Comparison of ENCODE assay signal across 9 cellular contexts in the genomic region with DNA sequence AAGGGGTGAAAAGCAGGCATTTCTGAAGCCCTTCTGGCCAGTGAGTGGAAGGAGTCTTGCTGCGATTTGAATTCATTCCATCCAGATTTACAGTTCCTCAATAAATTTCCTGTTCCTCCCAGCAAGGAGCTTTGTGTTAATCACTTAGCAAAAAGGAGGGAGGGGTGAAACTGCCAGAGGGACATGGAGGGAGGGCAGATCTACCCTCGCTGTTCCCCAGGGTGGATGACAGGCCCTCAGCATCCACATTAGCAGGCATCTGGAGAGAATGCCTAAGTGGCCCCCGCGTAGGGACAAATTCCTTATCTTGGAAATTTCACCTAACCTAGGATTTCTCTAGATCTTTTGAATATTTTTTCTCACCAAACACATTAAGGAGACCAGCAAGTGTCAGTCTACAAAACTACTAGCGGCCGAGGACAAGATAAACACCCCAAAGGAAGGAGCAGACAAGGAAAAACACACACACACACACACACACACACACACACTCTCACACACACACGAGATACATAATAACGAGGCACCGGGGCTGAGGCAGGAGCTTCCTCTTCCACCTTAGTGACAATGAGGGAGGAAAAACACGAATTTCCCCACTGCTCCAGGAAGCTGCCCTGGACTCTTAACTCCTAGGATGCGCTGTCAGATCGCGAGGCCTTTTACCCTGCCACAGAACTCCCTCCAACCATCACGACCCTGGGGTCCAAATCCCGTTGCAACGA. TPM values are rescaled to one million over a fixed set of nuclear protein-coding genes. Genes with fewer than 3 reads are reported as not detected.
DNase-seq lines count a peak whose midpoint lies in the region; ATAC-seq and TF ChIP-seq lines count a peak whose summit lies in the region.
"Had no signal": no experiment of that assay in that cellular context is flagged by ENCODE, and none has a peak within 500 bp of the region (broad histone marks: within the 10 kb centered on the region; RNA-seq: fewer than 3 reads in every experiment).

No MANE protein-coding gene starts in this region.

- H3K9ac ChIP-seq in neural cell (ENCODE audit: low read length): peak overlapping the region; percentile 95

- H3K79me2 ChIP-seq in neural cell (replicated peaks; ENCODE audit: insufficient read depth, low read length): peaks cover 17% of the 10 kb centered on the region

- peaks cover 68% of the 10 kb centered on the region for H3K4me1 Mint-ChIP-seq in activated naive CD4-positive, alpha-beta T cell treated with anti-CD3 and anti-CD28 coated beads, Interleukin-2, amount 10 ng/mL, durations not matched to agents 7 days and 5 days

- H3K4me3 Mint-ChIP-seq in activated naive CD4-positive, alpha-beta T cell treated with anti-CD3 and anti-CD28 coated beads, Interleukin-2, amount 10 ng/mL, durations not matched to agents 7 days and 5 days: peak overlapping the region; percentile 97

- CTCF ChIA-PET in activated naive CD4-positive, alpha-beta T cell treated with anti-CD3 and anti-CD28 coated beads, Interleukin-2, amount 10 ng/mL, durations not matched to agents 7 days and 5 days (lab: Charles Lee): interaction anchor here (1.0 to 3.0 kb wide), 5 partner anchors 11 to 47 kb away, joined by 3 to 18 read pairs (median 6); no protein-coding TSS in a partner anchor

- H3K36me3 Mint-ChIP-seq in activated naive CD4-positive, alpha-beta T cell treated with anti-CD3 and anti-CD28 coated beads, Interleukin-2, amount 10 ng/mL, durations not matched to agents 7 days and 5 days: peaks cover 52% of the 10 kb centered on the region

- H3F3A ChIP-seq in neural cell (ENCODE audit: insufficient read depth, low read length, poor library complexity, severe bottlenecking): no peaks in the 10 kb centered on the region

- H3K9me3 Mint-ChIP-seq in activated naive CD4-positive, alpha-beta T cell treated with anti-CD3 and anti-CD28 coated beads, Interleukin-2, amount 10 ng/mL, durations not matched to agents 7 days and 5 days: no peaks in the 10 kb centered on the region

- no peaks in the 10 kb centered on the region for H3K9me2 ChIP-seq in neural cell (ENCODE audit: insufficient read depth, low read length)

- peak overlapping the region; percentile 99 for H3K4me2 ChIP-seq in neural cell (ENCODE audit: low read length)

- no peaks in the 10 kb centered on the region for H3K9me3 ChIP-seq in neural cell (ENCODE audit: low read length)

- peak overlapping the region; percentile 93 for H3K27ac Mint-ChIP-seq in activated naive CD4-positive, alpha-beta T cell treated with anti-CD3 and anti-CD28 coated beads, Interleukin-2, amount 10 ng/mL, durations not matched to agents 7 days and 5 days

- no peak for TF ChIP-seq EP300 in neural cell (conservative IDR thresholded peaks at IDR 0.05; ENCODE audit: poor library complexity, severe bottlenecking)

- peaks cover 10% of the 10 kb centered on the region for H3K27me3 Mint-ChIP-seq in activated naive CD4-positive, alpha-beta T cell treated with anti-CD3 and anti-CD28 coated beads, Interleukin-2, amount 10 ng/mL, durations not matched to agents 7 days and 5 days

- H3K4me3 ChIP-seq in neural cell (ENCODE audit: low read length): peak overlapping the region; percentile 92

- no peak overlapping the region for H2AFZ ChIP-seq in neural cell (ENCODE audit: low read depth, low read length)

- TF ChIP-seq RAD21 in neural cell (conservative IDR thresholded peaks at IDR 0.05): no peak

- peaks cover 4% of the 10 kb centered on the region for H3K36me3 ChIP-seq in neural cell (ENCODE audit: insufficient read depth, low read length)

- no peak for TF ChIP-seq CTCF in neural cell (IDR thresholded peaks at IDR 0.05; ENCODE audit: poor library complexity, severe bottlenecking)

- no peaks in the 10 kb centered on the region for H3K27me3 ChIP-seq in neural cell (ENCODE audit: insufficient read depth, low read depth, low read length)

- ATAC-seq in esophagus mucosa: peak; percentile 4

- no peak for DNase-seq in activated naive CD4-positive, alpha-beta T cell treated with anti-CD3 and anti-CD28 coated beads, Interleukin-2, amount 10 ng/mL, durations not matched to agents 7 days and 5 days
- no peak for DNase-seq in activated naive CD4-positive, alpha-beta T cell (lab: John Stamatoyannopoulos, UW)
- DNase-seq in SKM-1 (lab: John Stamatoyannopoulos, UW; ENCODE audit: unreplicated experiment) (peak; percentile 60), HCEC 1CT (no peak), COLO829 (ENCODE audit: low spot score) (no peak)
- no peak for DNase-seq in activated CD8-positive, alpha-beta memory T cell treated with anti-CD3 and anti-CD28 coated beads for 24 hours
- DNase-seq: left cardiac atrium had no signal

- H3K27ac ChIP-seq in neural cell (ENCODE audit: low read length): peak overlapping the region; percentile 95

- H4K20me1 ChIP-seq in neural cell (ENCODE audit: insufficient read depth): peaks cover 3% of the 10 kb centered on the region

TF ChIP-seq in neural cell, 6 proteins besides CTCF, POLR2A, EP300 and RAD21:
- peak; percentile 7 for TF ChIP-seq POLR2AphosphoS5 (IDR thresholded peaks at IDR 0.05)
- TF ChIP-seq EZH2 (IDR thresholded peaks at IDR 0.05; ENCODE audit: borderline replicate concordance, insufficient read depth, low read length, poor library complexity, severe bottlenecking): no peak
- TF ChIP-seq MXI1 (conservative IDR thresholded peaks at IDR 0.05; ENCODE audit: poor library complexity, severe bottlenecking): no peak
- no peak for TF ChIP-seq SMC3 (conservative IDR thresholded peaks at IDR 0.05; ENCODE audit: poor library complexity)
- no peak for TF ChIP-seq TAF1 (IDR thresholded peaks at IDR 0.05; ENCODE audit: low read depth)
- TF ChIP-seq, protein P1, sequence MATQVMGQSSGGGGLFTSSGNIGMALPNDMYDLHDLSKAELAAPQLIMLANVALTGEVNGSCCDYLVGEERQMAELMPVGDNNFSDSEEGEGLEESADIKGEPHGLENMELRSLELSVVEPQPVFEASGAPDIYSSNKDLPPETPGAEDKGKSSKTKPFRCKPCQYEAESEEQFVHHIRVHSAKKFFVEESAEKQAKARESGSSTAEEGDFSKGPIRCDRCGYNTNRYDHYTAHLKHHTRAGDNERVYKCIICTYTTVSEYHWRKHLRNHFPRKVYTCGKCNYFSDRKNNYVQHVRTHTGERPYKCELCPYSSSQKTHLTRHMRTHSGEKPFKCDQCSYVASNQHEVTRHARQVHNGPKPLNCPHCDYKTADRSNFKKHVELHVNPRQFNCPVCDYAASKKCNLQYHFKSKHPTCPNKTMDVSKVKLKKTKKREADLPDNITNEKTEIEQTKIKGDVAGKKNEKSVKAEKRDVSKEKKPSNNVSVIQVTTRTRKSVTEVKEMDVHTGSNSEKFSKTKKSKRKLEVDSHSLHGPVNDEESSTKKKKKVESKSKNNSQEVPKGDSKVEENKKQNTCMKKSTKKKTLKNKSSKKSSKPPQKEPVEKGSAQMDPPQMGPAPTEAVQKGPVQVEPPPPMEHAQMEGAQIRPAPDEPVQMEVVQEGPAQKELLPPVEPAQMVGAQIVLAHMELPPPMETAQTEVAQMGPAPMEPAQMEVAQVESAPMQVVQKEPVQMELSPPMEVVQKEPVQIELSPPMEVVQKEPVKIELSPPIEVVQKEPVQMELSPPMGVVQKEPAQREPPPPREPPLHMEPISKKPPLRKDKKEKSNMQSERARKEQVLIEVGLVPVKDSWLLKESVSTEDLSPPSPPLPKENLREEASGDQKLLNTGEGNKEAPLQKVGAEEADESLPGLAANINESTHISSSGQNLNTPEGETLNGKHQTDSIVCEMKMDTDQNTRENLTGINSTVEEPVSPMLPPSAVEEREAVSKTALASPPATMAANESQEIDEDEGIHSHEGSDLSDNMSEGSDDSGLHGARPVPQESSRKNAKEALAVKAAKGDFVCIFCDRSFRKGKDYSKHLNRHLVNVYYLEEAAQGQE (IDR thresholded peaks at IDR 0.05; ENCODE audit: borderline replicate concordance): no peak

RNA-seq across cellular contexts. Expression of a gene that starts 1.0 kb away (rescaled TPM):
- total RNA-seq in esophagus mucosa: 40.7 TPM
- 7.6 and 9.9 TPM in 2 replicates for polyA plus RNA-seq in neural cell
- polyA minus RNA-seq in neural cell: 36.3 and 39.4 TPM in 2 replicates

RNA-seq across cellular contexts. Expression of a gene that starts 37.6 kb away (rescaled TPM):
- not detected for total RNA-seq in esophagus mucosa
- not detected in 2 replicates for polyA plus RNA-seq in neural cell
- not detected in 2 replicates for polyA minus RNA-seq in neural cell
- total RNA-seq: left cardiac atrium had no signal
